1 cellular context compared by ENCODE assay signal in genomic region chr5:37840036-37840909, GRCh38.
A peak's percentile ranks its signal among the peaks of the same experiment; 100 is the strongest.
TF ChIP-seq lines count a peak whose summit lies in the region.

Gene GDNF (minus strand): TSS chr5:37840041. CDS start chr5:37834796, 5,245 bp downstream.

TF ChIP-seq in HepG2, 621 proteins besides CTCF, POLR2A, EP300 and RAD21 (continued from another document and continues in another):
- TF ChIP-seq, protein P1, sequence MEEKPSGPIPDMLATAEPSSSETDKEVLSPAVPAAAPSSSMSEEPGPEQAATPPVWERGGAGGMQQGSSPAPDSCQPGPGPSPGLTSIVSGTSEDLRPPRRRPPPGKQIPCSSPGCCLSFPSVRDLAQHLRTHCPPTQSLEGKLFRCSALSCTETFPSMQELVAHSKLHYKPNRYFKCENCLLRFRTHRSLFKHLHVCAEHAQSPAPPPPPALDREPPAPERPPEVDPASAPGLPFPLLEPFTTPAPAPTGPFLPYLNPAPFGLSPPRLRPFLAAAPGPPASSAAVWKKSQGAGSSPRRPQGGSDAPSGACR (CRISPR knock-in tag; IDR thresholded peaks at IDR 0.05): no peak
- no peak for TF ChIP-seq ZNF570 (CRISPR knock-in tag; IDR thresholded peaks at IDR 0.05; ENCODE audit: borderline replicate concordance)
- TF ChIP-seq ZNF547 (CRISPR knock-in tag; IDR thresholded peaks at IDR 0.05): peak; percentile 45; the same call in 1 of the 2 replicates
- TF ChIP-seq MIER3 (CRISPR knock-in tag; IDR thresholded peaks at IDR 0.05; ENCODE audit: borderline replicate concordance): no peak
- TF ChIP-seq, protein P2, sequence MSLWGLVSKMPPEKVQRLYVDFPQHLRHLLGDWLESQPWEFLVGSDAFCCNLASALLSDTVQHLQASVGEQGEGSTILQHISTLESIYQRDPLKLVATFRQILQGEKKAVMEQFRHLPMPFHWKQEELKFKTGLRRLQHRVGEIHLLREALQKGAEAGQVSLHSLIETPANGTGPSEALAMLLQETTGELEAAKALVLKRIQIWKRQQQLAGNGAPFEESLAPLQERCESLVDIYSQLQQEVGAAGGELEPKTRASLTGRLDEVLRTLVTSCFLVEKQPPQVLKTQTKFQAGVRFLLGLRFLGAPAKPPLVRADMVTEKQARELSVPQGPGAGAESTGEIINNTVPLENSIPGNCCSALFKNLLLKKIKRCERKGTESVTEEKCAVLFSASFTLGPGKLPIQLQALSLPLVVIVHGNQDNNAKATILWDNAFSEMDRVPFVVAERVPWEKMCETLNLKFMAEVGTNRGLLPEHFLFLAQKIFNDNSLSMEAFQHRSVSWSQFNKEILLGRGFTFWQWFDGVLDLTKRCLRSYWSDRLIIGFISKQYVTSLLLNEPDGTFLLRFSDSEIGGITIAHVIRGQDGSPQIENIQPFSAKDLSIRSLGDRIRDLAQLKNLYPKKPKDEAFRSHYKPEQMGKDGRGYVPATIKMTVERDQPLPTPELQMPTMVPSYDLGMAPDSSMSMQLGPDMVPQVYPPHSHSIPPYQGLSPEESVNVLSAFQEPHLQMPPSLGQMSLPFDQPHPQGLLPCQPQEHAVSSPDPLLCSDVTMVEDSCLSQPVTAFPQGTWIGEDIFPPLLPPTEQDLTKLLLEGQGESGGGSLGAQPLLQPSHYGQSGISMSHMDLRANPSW (CRISPR knock-in tag; IDR thresholded peaks at IDR 0.05; ENCODE audit: borderline replicate concordance): no peak
- TF ChIP-seq ZNF598 (CRISPR knock-in tag; IDR thresholded peaks at IDR 0.05; ENCODE audit: borderline replicate concordance): no peak
- TF ChIP-seq NFYB (CRISPR knock-in tag; IDR thresholded peaks at IDR 0.05): no peak
- TF ChIP-seq SP4 (CRISPR knock-in tag; IDR thresholded peaks at IDR 0.05): no peak
- peak; percentile 44 for TF ChIP-seq STAG1 (CRISPR knock-in tag; IDR thresholded peaks at IDR 0.05)
- 0 out of 2 replicates have a peak, but pooled peaks have one; percentile 54 for TF ChIP-seq NR0B2 (CRISPR knock-in tag; IDR thresholded peaks at IDR 0.05)
- no peak for TF ChIP-seq SOX6 (IDR thresholded peaks at IDR 0.05)
- TF ChIP-seq SOX6 (CRISPR knock-in tag; IDR thresholded peaks at IDR 0.05): no peak
- peak; percentile 95 for TF ChIP-seq SRY (CRISPR knock-in tag; IDR thresholded peaks at IDR 0.05)
- no peak for TF ChIP-seq ZNF574 (CRISPR knock-in tag; IDR thresholded peaks at IDR 0.05)
- no peak for TF ChIP-seq TCF7 (IDR thresholded peaks at IDR 0.05; ENCODE audit: low read depth)
- no peak for TF ChIP-seq POLR2AphosphoS5 (IDR thresholded peaks at IDR 0.05; ENCODE audit: low read depth, low read length)
- peak; percentile 90 for TF ChIP-seq PRDM15 (CRISPR knock-in tag; IDR thresholded peaks at IDR 0.05)
- TF ChIP-seq HNRNPK (IDR thresholded peaks at IDR 0.05; ENCODE audit: low read depth, low read length, poor library complexity, severe bottlenecking): peak; percentile 49
- TF ChIP-seq NCOA1 (CRISPR knock-in tag; IDR thresholded peaks at IDR 0.05): no peak
- no peak for TF ChIP-seq ZNF530 (CRISPR knock-in tag; IDR thresholded peaks at IDR 0.05; ENCODE audit: low read depth)
- 0 out of 2 replicates have a peak, but pooled peaks have one; percentile 25 for TF ChIP-seq FOXA3 (CRISPR knock-in tag; IDR thresholded peaks at IDR 0.05)
- TF ChIP-seq, protein P3, sequence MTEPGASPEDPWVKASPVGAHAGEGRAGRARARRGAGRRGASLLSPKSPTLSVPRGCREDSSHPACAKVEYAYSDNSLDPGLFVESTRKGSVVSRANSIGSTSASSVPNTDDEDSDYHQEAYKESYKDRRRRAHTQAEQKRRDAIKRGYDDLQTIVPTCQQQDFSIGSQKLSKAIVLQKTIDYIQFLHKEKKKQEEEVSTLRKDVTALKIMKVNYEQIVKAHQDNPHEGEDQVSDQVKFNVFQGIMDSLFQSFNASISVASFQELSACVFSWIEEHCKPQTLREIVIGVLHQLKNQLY (CRISPR knock-in tag; IDR thresholded peaks at IDR 0.05): no peak
- TF ChIP-seq ETV6 (CRISPR knock-in tag; conservative IDR thresholded peaks at IDR 0.05): no peak
- no peak for TF ChIP-seq MAFF (IDR thresholded peaks at IDR 0.05; ENCODE audit: low read depth, low read length)
- TF ChIP-seq PHF20 (CRISPR knock-in tag; IDR thresholded peaks at IDR 0.05): no peak
- TF ChIP-seq NFE2 (CRISPR knock-in tag; IDR thresholded peaks at IDR 0.05): no peak
- no peak for TF ChIP-seq CBX5 (CRISPR knock-in tag; IDR thresholded peaks at IDR 0.05; ENCODE audit: borderline replicate concordance)
- no peak for TF ChIP-seq ZMAT5 (CRISPR knock-in tag; IDR thresholded peaks at IDR 0.05; ENCODE audit: borderline replicate concordance, low read depth)
- no peak for TF ChIP-seq SNRNP70 (IDR thresholded peaks at IDR 0.05; ENCODE audit: low read depth, low read length)
- TF ChIP-seq, protein P4, sequence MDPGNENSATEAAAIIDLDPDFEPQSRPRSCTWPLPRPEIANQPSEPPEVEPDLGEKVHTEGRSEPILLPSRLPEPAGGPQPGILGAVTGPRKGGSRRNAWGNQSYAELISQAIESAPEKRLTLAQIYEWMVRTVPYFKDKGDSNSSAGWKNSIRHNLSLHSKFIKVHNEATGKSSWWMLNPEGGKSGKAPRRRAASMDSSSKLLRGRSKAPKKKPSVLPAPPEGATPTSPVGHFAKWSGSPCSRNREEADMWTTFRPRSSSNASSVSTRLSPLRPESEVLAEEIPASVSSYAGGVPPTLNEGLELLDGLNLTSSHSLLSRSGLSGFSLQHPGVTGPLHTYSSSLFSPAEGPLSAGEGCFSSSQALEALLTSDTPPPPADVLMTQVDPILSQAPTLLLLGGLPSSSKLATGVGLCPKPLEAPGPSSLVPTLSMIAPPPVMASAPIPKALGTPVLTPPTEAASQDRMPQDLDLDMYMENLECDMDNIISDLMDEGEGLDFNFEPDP (CRISPR knock-in tag; conservative IDR thresholded peaks at IDR 0.05): 0 out of 2 replicates have a peak, but pooled peaks have one; percentile 92
- peak; percentile 72 for TF ChIP-seq ZNF883 (CRISPR knock-in tag; IDR thresholded peaks at IDR 0.05; ENCODE audit: not compliant biosample characterization)
- TF ChIP-seq, protein P5, sequence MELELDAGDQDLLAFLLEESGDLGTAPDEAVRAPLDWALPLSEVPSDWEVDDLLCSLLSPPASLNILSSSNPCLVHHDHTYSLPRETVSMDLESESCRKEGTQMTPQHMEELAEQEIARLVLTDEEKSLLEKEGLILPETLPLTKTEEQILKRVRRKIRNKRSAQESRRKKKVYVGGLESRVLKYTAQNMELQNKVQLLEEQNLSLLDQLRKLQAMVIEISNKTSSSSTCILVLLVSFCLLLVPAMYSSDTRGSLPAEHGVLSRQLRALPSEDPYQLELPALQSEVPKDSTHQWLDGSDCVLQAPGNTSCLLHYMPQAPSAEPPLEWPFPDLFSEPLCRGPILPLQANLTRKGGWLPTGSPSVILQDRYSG (CRISPR knock-in tag; IDR thresholded peaks at IDR 0.05): no peak
- TF ChIP-seq SP5 (CRISPR knock-in tag; IDR thresholded peaks at IDR 0.05; ENCODE audit: borderline replicate concordance, low read depth): no peak
- no peak for TF ChIP-seq ZNF720 (CRISPR knock-in tag; IDR thresholded peaks at IDR 0.05)
- 0 out of 2 replicates have a peak, but pooled peaks have one; percentile 17 for TF ChIP-seq RARA (CRISPR knock-in tag; IDR thresholded peaks at IDR 0.05)
- TF ChIP-seq PITX1 (CRISPR knock-in tag; IDR thresholded peaks at IDR 0.05): no peak; the same call in 1 of the 2 replicates
- no peak for TF ChIP-seq ZNF652 (CRISPR knock-in tag; IDR thresholded peaks at IDR 0.05; ENCODE audit: borderline replicate concordance, low read depth)
- TF ChIP-seq ZKSCAN5 (CRISPR knock-in tag; IDR thresholded peaks at IDR 0.05): no peak
- TF ChIP-seq ZNF235 (CRISPR knock-in tag; IDR thresholded peaks at IDR 0.05; ENCODE audit: borderline replicate concordance): no peak
- TF ChIP-seq ZNF768 (CRISPR knock-in tag; IDR thresholded peaks at IDR 0.05): peak; percentile 66; the same call in 1 of the 2 replicates
- no peak for TF ChIP-seq SRSF1 (optimal IDR thresholded peaks at IDR 0.05; ENCODE audit: low read depth, low read length)
- no peak for TF ChIP-seq MEIS1 (CRISPR knock-in tag; IDR thresholded peaks at IDR 0.05; ENCODE audit: borderline replicate concordance)
- TF ChIP-seq TAF15 (IDR thresholded peaks at IDR 0.05; ENCODE audit: low read depth, low read length, poor library complexity, severe bottlenecking): no peak
- no peak for TF ChIP-seq NPAS2 (CRISPR knock-in tag; IDR thresholded peaks at IDR 0.05; ENCODE audit: borderline replicate concordance)
- TF ChIP-seq ZFP62 (CRISPR knock-in tag; IDR thresholded peaks at IDR 0.05): no peak
- no peak for TF ChIP-seq NFIB (CRISPR knock-in tag; IDR thresholded peaks at IDR 0.05; ENCODE audit: borderline replicate concordance)
- TF ChIP-seq ZNF136 (CRISPR knock-in tag; IDR thresholded peaks at IDR 0.05; ENCODE audit: low read depth): 0 out of 2 replicates have a peak, but pooled peaks have one; percentile 51
- 0 out of 2 replicates have a peak, but pooled peaks have one; percentile 54 for TF ChIP-seq RBFOX2 (IDR thresholded peaks at IDR 0.05; ENCODE audit: low read depth, low read length)
- TF ChIP-seq HHEX (CRISPR knock-in tag; IDR thresholded peaks at IDR 0.05): no peak
- TF ChIP-seq SP2 (CRISPR knock-in tag; IDR thresholded peaks at IDR 0.05): no peak
- no peak for TF ChIP-seq ZNF496 (CRISPR knock-in tag; IDR thresholded peaks at IDR 0.05; ENCODE audit: insufficient replicate concordance)
- no peak for TF ChIP-seq ZC3H13 (CRISPR knock-in tag; IDR thresholded peaks at IDR 0.05)
- TF ChIP-seq ZFP36 (IDR thresholded peaks at IDR 0.05; ENCODE audit: borderline replicate concordance, low read depth, low read length, partially characterized antibody): no peak
- TF ChIP-seq ZNF430 (CRISPR knock-in tag; IDR thresholded peaks at IDR 0.05): no peak
- no peak for TF ChIP-seq ZNF20 (CRISPR knock-in tag; IDR thresholded peaks at IDR 0.05)
